14 cellular contexts compared by ENCODE assay signal in genomic region chr1:91791103-91791502, GRCh38.
DNase-seq lines count a peak whose midpoint lies in the region; ATAC-seq lines count a peak whose summit lies in the region.
"Had no signal": no experiment of that assay in that cellular context is flagged by ENCODE, and none has a peak within 500 bp of the region (broad histone marks: within the 10 kb centered on the region; RNA-seq: fewer than 3 reads in every experiment).

No MANE protein-coding gene starts in this region.

- H3K9ac ChIP-seq in skeletal muscle tissue (ENCODE audit: low read depth in 1 of 3, low read length in 3 of 3) = no peak overlapping the region

- H3K27ac Mint-ChIP-seq in effector memory CD8-positive, alpha-beta T cell = peak overlapping the region; percentile 58 to 90
- H3K27ac Mint-ChIP-seq: naive B cell had no signal

- H3K9me3 Mint-ChIP-seq in effector memory CD8-positive, alpha-beta T cell = no peaks in the 10 kb centered on the region

- H3K27ac ChIP-seq in skeletal muscle tissue (ENCODE audit: low read depth, low read length) = peak overlapping the region; percentile 3
- H3K27ac ChIP-seq: tibial artery had no signal

- no peak for ATAC-seq in effector memory CD8-positive, alpha-beta T cell (replicated peaks)
- ATAC-seq in GM21447 (IDR thresholded peaks at IDR 0.05; ENCODE audit: unreplicated experiment) = no peak
- no peak for ATAC-seq in HG03175 (IDR thresholded peaks at IDR 0.05; ENCODE audit: unreplicated experiment)
- ATAC-seq: A549 had no signal

- no peaks in the 10 kb centered on the region for H3K9me3 ChIP-seq in skeletal muscle tissue (ENCODE audit: control insufficient read depth in 3 of 3, low read length in 3 of 3)
- H3K9me3 ChIP-seq: A549, heart left ventricle, tibial artery had no signal

- H3K4me3 ChIP-seq in skeletal muscle tissue (ENCODE audit: low read length in 3 of 3) = no peak overlapping the region
- H3K4me3 ChIP-seq: A549, heart left ventricle, tibial artery had no signal

- H3K36me3 ChIP-seq in skeletal muscle tissue (ENCODE audit: control insufficient read depth in 3 of 3, insufficient read depth in 3 of 3, low read length in 3 of 3) = no peaks in the 10 kb centered on the region
- H3K36me3 ChIP-seq: tibial artery had no signal

- no peaks in the 10 kb centered on the region for H3K27me3 ChIP-seq in skeletal muscle tissue (ENCODE audit: control insufficient read depth in 3 of 3, insufficient read depth in 3 of 3, low read length in 3 of 3)
- H3K27me3 ChIP-seq: heart left ventricle, tibial artery had no signal

- DNase-seq in NCI-H2107 treated with DMSO at 0.1 percent for 48 hours (lab: John Stamatoyannopoulos, UW; ENCODE audit: unreplicated experiment) (peak; percentile 66), NCI-H2107 (lab: John Stamatoyannopoulos, UW) (no peak), NCI-H510A treated with DMSO at 0.1 percent for 48 hours (lab: John Stamatoyannopoulos, UW) (peak; percentile 54), NCI-H187 treated with DMSO at 0.1 percent for 48 hours (lab: John Stamatoyannopoulos, UW) (no peak)
- DNase-seq in effector memory CD8-positive, alpha-beta T cell = no peak
- DNase-seq: cerebellar nuclear complex; heart left ventricle; naive B cell; stimulated activated CD4-positive, alpha-beta T cell treated with anti-CD3 and anti-CD28 coated beads, Interleukin-4, amount 100 ng/mL, for 4 hours; tibial artery had no signal

- H3K4me1 ChIP-seq in skeletal muscle tissue (ENCODE audit: control insufficient read depth in 3 of 3, insufficient read depth in 3 of 3, low read length in 3 of 3) = peaks cover 31 to 57% (median 31%) of the 10 kb centered on the region in 3 donors

- no peaks in the 10 kb centered on the region for H3K27me3 Mint-ChIP-seq in effector memory CD8-positive, alpha-beta T cell

- peaks cover 32% of the 10 kb centered on the region for H3K36me3 Mint-ChIP-seq in effector memory CD8-positive, alpha-beta T cell (ENCODE audit: insufficient read depth)

- peaks cover 35 to 63% of the 10 kb centered on the region in 2 donors for H3K4me1 Mint-ChIP-seq in effector memory CD8-positive, alpha-beta T cell (ENCODE audit: low read depth in 2 of 2)
- H3K4me1 Mint-ChIP-seq: naive B cell had no signal

- peak overlapping the region; percentile 5 to 55 for H3K4me3 Mint-ChIP-seq in effector memory CD8-positive, alpha-beta T cell
- H3K4me3 Mint-ChIP-seq: naive B cell had no signal

Comparison
In these comparisons a context has a peak if more than half of its experiments do, and no peak if none do; other contexts are left out.
1. DNase-seq: peak in NCI-H2107 treated with DMSO at 0.1 percent for 48 hours (single experiment) and NCI-H510A treated with DMSO at 0.1 percent for 48 hours (single experiment); none in NCI-H2107 (single experiment), effector memory CD8-positive, alpha-beta T cell (0 of 3) and NCI-H187 treated with DMSO at 0.1 percent for 48 hours (single experiment).